8 cellular contexts compared by ENCODE assay signal in the genomic region with DNA sequence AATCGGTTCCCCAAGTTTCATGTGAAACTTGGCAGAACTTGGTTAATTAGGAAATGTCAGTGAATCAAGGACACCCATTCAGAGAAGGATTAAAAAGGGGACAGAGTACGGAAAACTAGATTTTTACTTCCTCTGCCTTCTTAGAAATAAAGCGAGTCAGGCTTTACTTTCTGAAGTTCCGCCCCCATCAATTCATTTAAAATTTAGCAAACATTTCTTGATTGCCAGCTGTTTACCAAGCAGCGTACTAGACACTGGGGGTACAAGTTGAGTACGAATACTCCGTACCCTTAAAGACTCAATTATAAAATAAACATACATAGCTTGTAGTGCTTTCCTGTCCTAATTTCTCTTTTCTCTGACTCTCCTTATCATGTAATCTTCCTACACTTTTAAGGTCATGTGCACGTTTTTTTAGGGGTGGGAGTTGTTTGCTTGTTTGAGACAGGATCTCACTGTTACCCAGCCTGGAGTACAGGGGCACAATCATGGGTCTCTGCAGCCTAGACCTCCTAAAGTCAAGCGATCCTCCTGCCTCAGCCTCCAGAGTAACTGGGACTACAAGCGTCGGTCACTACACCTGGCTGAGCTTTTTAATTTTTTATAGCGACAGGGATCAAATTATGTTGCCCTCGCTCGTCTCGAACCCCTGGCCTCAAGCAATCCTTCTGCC. TPM values are rescaled to one million over a fixed set of nuclear protein-coding genes. Genes with fewer than 3 reads are reported as not detected.
A peak's percentile ranks its signal among the peaks of the same experiment; 100 is the strongest.
DNase-seq lines count a peak whose midpoint lies in the region; TF ChIP-seq lines count a peak whose summit lies in the region.

No MANE protein-coding gene starts in this region.

- peaks cover 4% of the 10 kb centered on the region for H3K27me3 ChIP-seq in CD4-positive, alpha-beta memory T cell (ENCODE audit: insufficient read depth, low read length)
- H3K27me3 ChIP-seq in OCI-LY3 (ENCODE audit: low read depth, low read length) (no peaks in the 10 kb centered on the region), duodenal mucosa (ENCODE audit: control insufficient read depth in 1 of 2, insufficient read depth in 2 of 2, low read length in 2 of 2) (no peaks in the 10 kb centered on the region), neutrophil (no peaks in the 10 kb centered on the region), sigmoid colon (no peaks in the 10 kb centered on the region)

- no peak for DNase-seq in CD4-positive, alpha-beta memory T cell
- DNase-seq in hippocampal formation (lab: John Stamatoyannopoulos, UW) (no peak), sigmoid colon (no peak), AG08396 (ENCODE audit: low spot score) (no peak), H4 (ENCODE audit: low spot score) (no peak)

- no peaks in the 10 kb centered on the region for H3K36me3 ChIP-seq in CD4-positive, alpha-beta memory T cell (ENCODE audit: insufficient read depth, low read length)
- H3K36me3 ChIP-seq in OCI-LY3 (replicated peaks; ENCODE audit: low read depth, low read length) (peaks cover 5% of the 10 kb centered on the region), duodenal mucosa (ENCODE audit: control insufficient read depth in 1 of 2, insufficient read depth in 2 of 2, low read length in 2 of 2) (no peaks in the 10 kb centered on the region), neutrophil (no peaks in the 10 kb centered on the region), sigmoid colon (no peaks in the 10 kb centered on the region)

- H3K27ac Mint-ChIP-seq in CD4-positive, alpha-beta memory T cell = peak overlapping the region; percentile 46 to 98 (median 96)

- H3K79me2 ChIP-seq in OCI-LY3 (ENCODE audit: low read length) = peaks cover 43% of the 10 kb centered on the region

- H3K4me3 ChIP-seq in CD4-positive, alpha-beta memory T cell (ENCODE audit: low read length in 2 of 2) = no peak overlapping the region
- peak overlapping the region; percentile 80 for H3K4me3 ChIP-seq in OCI-LY3 (ENCODE audit: low read length)
- H3K4me3 ChIP-seq in duodenal mucosa (ENCODE audit: low read depth in 1 of 2, low read length in 2 of 2) = peak overlapping the region; percentile 37 to 59
- peak overlapping the region in 1 of 2 experiments; percentile 90 for H3K4me3 ChIP-seq in neutrophil (ENCODE audit: low read depth in 1 of 2, low read length in 1 of 2)
- peak overlapping the region in 2 of 4 donors; percentile 86 to 96 for H3K4me3 ChIP-seq in sigmoid colon

- peaks cover 3 to 12% of the 10 kb centered on the region in 2 donors for H3K36me3 Mint-ChIP-seq in CD4-positive, alpha-beta memory T cell

- no peaks in the 10 kb centered on the region for H3K9me3 ChIP-seq in CD4-positive, alpha-beta memory T cell (ENCODE audit: control insufficient read depth in 1 of 2, low read length in 2 of 2)
- no peaks in the 10 kb centered on the region for H3K9me3 ChIP-seq in OCI-LY3 (ENCODE audit: insufficient read depth, low read length)
- no peaks in the 10 kb centered on the region for H3K9me3 ChIP-seq in duodenal mucosa (ENCODE audit: control insufficient read depth in 1 of 2, low read length in 2 of 2)
- H3K9me3 ChIP-seq in neutrophil = no peaks in the 10 kb centered on the region
- H3K9me3 ChIP-seq in sigmoid colon = no peaks in the 10 kb centered on the region

- CTCF ChIA-PET in CD4-positive, alpha-beta memory T cell (lab: Charles Lee; ENCODE audit: partially characterized antibody) = interaction anchor here (0.8 to 3.7 kb wide), 13 partner anchors 10 to 382 kb away, joined by 3 to 21 read pairs (median 4); a partner anchor contains a TSS

- H3K9ac ChIP-seq in OCI-LY3 (ENCODE audit: low read length) (peak overlapping the region; percentile 65), duodenal mucosa (ENCODE audit: low read depth in 1 of 2, low read length in 2 of 2) (peak overlapping the region in 1 of 2 donors; percentile 12)

- POLR2A ChIA-PET in CD4-positive, alpha-beta memory T cell (lab: Charles Lee; ENCODE audit: partially characterized antibody) = interaction anchor here (0.9 to 2.1 kb wide), 9 partner anchors 9 to 1671 kb away, joined by 3 to 10 read pairs (median 5); a partner anchor contains a TSS

- 44 to 60% methylated on average over 15 of the region's 15 CpGs for WGBS in sigmoid colon, 2 donors

- peak overlapping the region; percentile 92 for H3K4me2 ChIP-seq in OCI-LY3 (ENCODE audit: low read length)

- peak overlapping the region; percentile 13 to 100 (median 97) for H3K4me3 Mint-ChIP-seq in CD4-positive, alpha-beta memory T cell

- H2AFZ ChIP-seq in OCI-LY3 (ENCODE audit: low read depth, low read length) = peak overlapping the region; percentile 97

- peaks cover 21 to 49% (median 34%) of the 10 kb centered on the region in 4 donors for H3K4me1 Mint-ChIP-seq in CD4-positive, alpha-beta memory T cell

- TF ChIP-seq EP300 in sigmoid colon (IDR thresholded peaks at IDR 0.05) = no peak

- H3K27ac ChIP-seq in CD4-positive, alpha-beta memory T cell (ENCODE audit: low read depth, low read length) = no peak overlapping the region
- H3K27ac ChIP-seq in OCI-LY3 (ENCODE audit: low read length) = no peak overlapping the region
- no peak overlapping the region for H3K27ac ChIP-seq in duodenal mucosa (ENCODE audit: low read depth, low read length)
- H3K27ac ChIP-seq in neutrophil = peak overlapping the region; percentile 99
- H3K27ac ChIP-seq in sigmoid colon = no peak overlapping the region

- H3K27me3 Mint-ChIP-seq in CD4-positive, alpha-beta memory T cell = peaks cover 3% of the 10 kb centered on the region in 2 donors

- peaks cover 0 to 4% (median 0%) of the 10 kb centered on the region in 8 donors for H3K9me3 Mint-ChIP-seq in CD4-positive, alpha-beta memory T cell

- H4K20me1 ChIP-seq in OCI-LY3 (ENCODE audit: insufficient read depth, low read length) = peaks cover 26% of the 10 kb centered on the region

- TF ChIP-seq CTCF in OCI-LY3 (IDR thresholded peaks at IDR 0.05; ENCODE audit: low read depth, low read length) (peak; percentile 4), neutrophil (IDR thresholded peaks at IDR 0.05) (no peak), sigmoid colon (IDR thresholded peaks at IDR 0.05) (peak in 1 of 4 experiments; percentile 51)

- peaks cover 38% of the 10 kb centered on the region for H3K4me1 ChIP-seq in CD4-positive, alpha-beta memory T cell (ENCODE audit: insufficient read depth, low read length)
- H3K4me1 ChIP-seq in OCI-LY3 (ENCODE audit: low read length) (peaks cover 23% of the 10 kb centered on the region), duodenal mucosa (ENCODE audit: control insufficient read depth in 1 of 2, insufficient read depth in 2 of 2, low read length in 2 of 2) (peaks cover 16 to 24% of the 10 kb centered on the region in 2 donors), neutrophil (ENCODE audit: control insufficient read depth in 1 of 2, insufficient read depth in 1 of 2, low read depth in 1 of 2, low read length in 1 of 2) (peaks cover 65 to 67% of the 10 kb centered on the region in 2 experiments), sigmoid colon (peaks cover 0 to 33% (median 28%) of the 10 kb centered on the region in 4 donors)

- TF ChIP-seq POLR2A in sigmoid colon (IDR thresholded peaks at IDR 0.05) = no peak

- intact Hi-C loops in CD4-positive, alpha-beta memory T cell (cut with micrococcal nuclease) = loop anchor here (1.0 to 5.0 kb wide), 11 partner anchors 17 to 1507 kb away; a partner anchor contains a TSS
- intact Hi-C loops in sigmoid colon (cut with DNase I) = loop anchor here (1.0 to 5.0 kb wide), 2 partner anchors 21 to 134 kb away; no protein-coding TSS in a partner anchor

RNA-seq across cellular contexts. Expression of a gene that starts 0.7 kb away (rescaled TPM):
- 10 to 100 TPM; 62.2 to 62.5 TPM for total RNA-seq in CD4-positive, alpha-beta memory T cell
- 10 to 100 TPM; 80.2 to 87.6 TPM for polyA plus RNA-seq in CD4-positive, alpha-beta memory T cell
- total RNA-seq in sigmoid colon = 10 to 100 TPM; 37.3 to 47.8 (median 42.7) TPM
- polyA plus RNA-seq in sigmoid colon = 10 to 100 TPM; 30.4 to 49.0 (median 45.6) TPM
- 22.3 and 28.2 TPM in 2 replicates for total RNA-seq in H4 (2014; rRNA removed; shearing (Covaris generic))

Comparison
In these comparisons a context has a peak if more than half of its experiments do, and no peak if none do; other contexts are left out.
1. H3K4me3 ChIP-seq: peak in OCI-LY3 (single experiment) and duodenal mucosa (2 of 2); none in CD4-positive, alpha-beta memory T cell (0 of 2).